In the genomic region with DNA sequence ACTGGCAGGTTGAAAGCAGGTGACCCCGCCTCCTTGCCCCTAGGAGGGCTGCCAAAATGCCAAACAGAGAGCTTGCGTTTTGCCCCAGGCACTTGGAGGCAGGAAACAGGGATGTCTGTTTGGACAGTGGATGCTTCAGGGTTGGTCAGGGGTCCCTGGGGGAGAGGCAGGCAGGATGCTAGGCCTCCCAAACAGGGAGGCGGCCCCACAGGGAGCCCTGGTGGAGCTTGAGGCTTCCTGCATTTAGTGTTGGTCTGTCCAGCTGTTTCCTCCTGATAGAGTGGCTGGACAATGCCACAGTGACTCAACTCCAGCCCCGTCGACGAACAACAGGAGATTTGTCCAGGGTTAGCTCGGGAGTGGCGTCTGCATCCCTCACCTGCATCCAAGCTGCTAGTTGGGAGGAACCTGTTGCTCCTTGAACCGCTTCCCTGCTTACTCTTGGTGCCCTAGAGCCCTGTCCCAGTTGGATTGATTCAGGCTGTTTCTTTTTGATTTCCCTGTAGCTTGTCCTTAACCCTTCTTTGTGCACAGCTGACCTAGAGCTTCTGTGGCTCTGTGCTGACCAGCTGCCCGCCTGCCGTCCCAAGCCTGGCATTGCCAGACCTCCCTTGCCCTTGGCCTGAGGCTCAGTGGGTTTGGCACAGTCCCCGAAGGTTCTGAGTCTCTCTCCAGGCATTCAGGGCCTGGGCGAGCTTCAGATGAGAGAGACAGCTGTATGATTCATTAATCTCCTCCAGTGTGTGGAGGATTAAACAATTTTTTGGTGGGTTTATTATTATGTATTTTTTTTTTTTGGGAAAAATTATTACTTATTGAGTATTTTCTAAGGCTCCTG, we compare ENCODE assay signal across 10 cellular contexts. TPM values are rescaled to one million over a fixed set of nuclear protein-coding genes. Genes with fewer than 3 reads are reported as not detected.
DNase-seq lines count a peak whose midpoint lies in the region; ATAC-seq and TF ChIP-seq lines count a peak whose summit lies in the region.
"Had no signal": no experiment of that assay in that cellular context is flagged by ENCODE, and none has a peak within 500 bp of the region (broad histone marks: within the 10 kb centered on the region; RNA-seq: fewer than 3 reads in every experiment).

No MANE protein-coding gene starts in this region.

- no peak for TF ChIP-seq EP300 in suprapubic skin (IDR thresholded peaks at IDR 0.05)

- TF ChIP-seq POLR2A in suprapubic skin (IDR thresholded peaks at IDR 0.05): no peak

- intact Hi-C loops in left ventricle myocardium superior (cut with micrococcal nuclease): loop anchor here (10.0 kb wide), 1 partner anchor 48 kb away; a partner anchor contains a TSS

- no peaks in the 10 kb centered on the region for H3K27me3 ChIP-seq in suprapubic skin
- H3K27me3 ChIP-seq: Peyer's patch had no signal

- 55% methylated on average over 13 of the region's 13 CpGs for WGBS in suprapubic skin

- no peaks in the 10 kb centered on the region for H3K9me3 ChIP-seq in suprapubic skin
- H3K9me3 ChIP-seq: Peyer's patch had no signal

- peak overlapping the region; percentile 1 for H3K27ac ChIP-seq in suprapubic skin
- H3K27ac ChIP-seq: HL-60, Peyer's patch had no signal

- H3K4me1 ChIP-seq in suprapubic skin: peaks cover 36% of the 10 kb centered on the region

- DNase-seq in HS-5 (ENCODE audit: low read depth): peak; percentile 68
- peak; percentile 87 for DNase-seq in astrocyte of the hippocampus (ENCODE audit: low read depth, low spot score)
- peak; percentile 63 for DNase-seq in left ventricle myocardium superior
- DNase-seq in suprapubic skin (ENCODE audit: low spot score in 2 of 2): peak in 1 of 2 donors; percentile 74
- no peak for DNase-seq in SKM-1 (lab: John Stamatoyannopoulos, UW; ENCODE audit: unreplicated experiment)
- DNase-seq: Peyer's patch had no signal

- no peak for TF ChIP-seq CTCF in suprapubic skin (IDR thresholded peaks at IDR 0.05)

- ATAC-seq in left ventricle myocardium superior (peak; percentile 52), HG03159 (IDR thresholded peaks at IDR 0.05; ENCODE audit: unreplicated experiment) (no peak), GM18870 (IDR thresholded peaks at IDR 0.05; ENCODE audit: unreplicated experiment) (no peak), HG03196 (IDR thresholded peaks at IDR 0.05; ENCODE audit: unreplicated experiment) (no peak)

- H3K36me3 ChIP-seq in suprapubic skin: no peaks in the 10 kb centered on the region
- H3K36me3 ChIP-seq: Peyer's patch had no signal

- no peak overlapping the region for H3K4me3 ChIP-seq in suprapubic skin
- H3K4me3 ChIP-seq: Peyer's patch had no signal

RNA-seq across cellular contexts. Expression of a gene that starts 45.9 kb away (rescaled TPM):
- total RNA-seq in left ventricle myocardium superior: 159 TPM
- total RNA-seq in suprapubic skin: 10 to 100 TPM; 27.8 to 47.2 (median 34.3) TPM
